ENCODE assay signal across 8 cellular contexts in genomic region chr1:161389691-161390558, GRCh38. TPM values are rescaled to one million over a fixed set of nuclear protein-coding genes. Genes with fewer than 3 reads are reported as not detected.
DNase-seq lines count a peak whose midpoint lies in the region; ATAC-seq and TF ChIP-seq lines count a peak whose summit lies in the region.

No MANE protein-coding gene starts in this region.

- peak overlapping the region; percentile 54 for H3K4me3 ChIP-seq in colonic mucosa

- H3K36me3 ChIP-seq in colonic mucosa: no peaks in the 10 kb centered on the region

- peak; percentile 72 to 99 (median 96) for DNase-seq in C1 segment of cervical spinal cord (lab: John Stamatoyannopoulos, UW)
- DNase-seq in NCI-H526 (lab: John Stamatoyannopoulos, UW): peak; percentile 96 to 100
- peak; percentile 94 for DNase-seq in activated CD4-positive, alpha-beta T cell treated with anti-CD3 and anti-CD28 coated beads for 48 hours
- DNase-seq in colonic mucosa: peak; percentile 99
- DNase-seq in left kidney (ENCODE audit: low read depth, low spot score): peak; percentile 98
- peak; percentile 89 to 94 for DNase-seq in stimulated activated CD4-positive, alpha-beta T cell treated with anti-CD3 and anti-CD28 coated beads, Interleukin-1b, Interleukin-23, amount 100 ng/mL, for 4 hours (ENCODE audit: low read depth in 2 of 2)

- intact Hi-C loops in colonic mucosa (cut with DNase I): loop anchor here (10.0 kb wide), 2 partner anchors 135 to 195 kb away; partner anchors contain the start of genes ADAMTS4 and HSPA6

- peak overlapping the region; percentile 81 for H3K27ac ChIP-seq in colonic mucosa

- no peaks in the 10 kb centered on the region for H3K9me3 ChIP-seq in colonic mucosa

- ATAC-seq in GM19351 (IDR thresholded peaks at IDR 0.05; ENCODE audit: unreplicated experiment) (peak; percentile 80), HG03469 (IDR thresholded peaks at IDR 0.05; ENCODE audit: unreplicated experiment) (peak; percentile 58)

- TF ChIP-seq CTCF in colonic mucosa (IDR thresholded peaks at IDR 0.05): no peak

- H3K9ac ChIP-seq in colonic mucosa (ENCODE audit: low read depth in 2 of 2, low read length in 2 of 2): peak overlapping the region; percentile 63 to 89

- H3K4me1 ChIP-seq in colonic mucosa: no peaks in the 10 kb centered on the region

- H3K27me3 ChIP-seq in colonic mucosa: no peaks in the 10 kb centered on the region

RNA-seq across cellular contexts. Expression of gene CFAP126, which starts 22.2 kb away (rescaled TPM):
- total RNA-seq in colonic mucosa: not detected

Comparison
In these comparisons a context has a peak if more than half of its experiments do, and no peak if none do; other contexts are left out.
1. Peak in every context shown above with its lines: DNase-seq, ATAC-seq, H3K4me3 ChIP-seq and H3K27ac ChIP-seq.